1 cellular context compared by ENCODE assay signal in the genomic region with DNA sequence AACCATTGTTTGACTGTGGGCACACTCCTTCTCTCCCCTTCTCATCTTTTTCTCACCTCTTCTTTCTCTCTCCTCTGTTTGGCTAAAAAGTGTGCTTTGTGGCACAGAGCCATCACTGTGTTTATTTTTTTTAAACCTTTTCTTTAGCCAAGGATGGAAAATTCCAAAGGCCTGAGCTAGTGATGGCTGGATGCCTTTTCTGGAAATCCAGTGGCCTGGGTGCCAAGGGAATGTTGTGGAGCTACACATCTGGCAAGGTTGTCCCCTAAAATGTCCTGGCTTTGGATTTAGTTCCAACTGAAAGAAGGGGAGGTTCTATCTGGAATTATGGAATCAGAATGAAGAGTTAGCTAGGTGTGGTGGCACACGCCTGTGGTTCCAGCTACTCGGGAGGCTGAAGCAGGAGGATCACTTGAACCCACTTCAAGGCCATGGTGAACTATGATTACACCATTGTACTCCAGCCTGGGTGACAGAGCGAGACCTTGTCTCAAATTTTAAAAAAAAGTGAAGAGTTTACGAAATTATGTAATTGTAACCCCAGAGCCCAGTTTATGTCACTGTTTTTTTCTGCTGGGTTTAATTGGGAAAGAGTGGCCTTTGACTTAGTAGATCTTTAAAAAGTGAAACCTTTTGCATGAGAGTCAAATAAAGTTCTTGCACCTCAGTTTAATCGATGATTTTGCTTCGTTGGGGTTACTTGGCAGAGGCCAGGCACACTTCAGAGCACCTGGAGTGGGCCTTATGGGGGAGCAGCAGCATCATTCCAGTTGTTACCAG.
TF ChIP-seq lines count a peak whose summit lies in the region.

No MANE protein-coding gene starts in this region.

TF ChIP-seq in GM23338, 12 proteins besides CTCF, POLR2A, EP300 and RAD21 (continued from another document):
- TF ChIP-seq, protein P1, sequence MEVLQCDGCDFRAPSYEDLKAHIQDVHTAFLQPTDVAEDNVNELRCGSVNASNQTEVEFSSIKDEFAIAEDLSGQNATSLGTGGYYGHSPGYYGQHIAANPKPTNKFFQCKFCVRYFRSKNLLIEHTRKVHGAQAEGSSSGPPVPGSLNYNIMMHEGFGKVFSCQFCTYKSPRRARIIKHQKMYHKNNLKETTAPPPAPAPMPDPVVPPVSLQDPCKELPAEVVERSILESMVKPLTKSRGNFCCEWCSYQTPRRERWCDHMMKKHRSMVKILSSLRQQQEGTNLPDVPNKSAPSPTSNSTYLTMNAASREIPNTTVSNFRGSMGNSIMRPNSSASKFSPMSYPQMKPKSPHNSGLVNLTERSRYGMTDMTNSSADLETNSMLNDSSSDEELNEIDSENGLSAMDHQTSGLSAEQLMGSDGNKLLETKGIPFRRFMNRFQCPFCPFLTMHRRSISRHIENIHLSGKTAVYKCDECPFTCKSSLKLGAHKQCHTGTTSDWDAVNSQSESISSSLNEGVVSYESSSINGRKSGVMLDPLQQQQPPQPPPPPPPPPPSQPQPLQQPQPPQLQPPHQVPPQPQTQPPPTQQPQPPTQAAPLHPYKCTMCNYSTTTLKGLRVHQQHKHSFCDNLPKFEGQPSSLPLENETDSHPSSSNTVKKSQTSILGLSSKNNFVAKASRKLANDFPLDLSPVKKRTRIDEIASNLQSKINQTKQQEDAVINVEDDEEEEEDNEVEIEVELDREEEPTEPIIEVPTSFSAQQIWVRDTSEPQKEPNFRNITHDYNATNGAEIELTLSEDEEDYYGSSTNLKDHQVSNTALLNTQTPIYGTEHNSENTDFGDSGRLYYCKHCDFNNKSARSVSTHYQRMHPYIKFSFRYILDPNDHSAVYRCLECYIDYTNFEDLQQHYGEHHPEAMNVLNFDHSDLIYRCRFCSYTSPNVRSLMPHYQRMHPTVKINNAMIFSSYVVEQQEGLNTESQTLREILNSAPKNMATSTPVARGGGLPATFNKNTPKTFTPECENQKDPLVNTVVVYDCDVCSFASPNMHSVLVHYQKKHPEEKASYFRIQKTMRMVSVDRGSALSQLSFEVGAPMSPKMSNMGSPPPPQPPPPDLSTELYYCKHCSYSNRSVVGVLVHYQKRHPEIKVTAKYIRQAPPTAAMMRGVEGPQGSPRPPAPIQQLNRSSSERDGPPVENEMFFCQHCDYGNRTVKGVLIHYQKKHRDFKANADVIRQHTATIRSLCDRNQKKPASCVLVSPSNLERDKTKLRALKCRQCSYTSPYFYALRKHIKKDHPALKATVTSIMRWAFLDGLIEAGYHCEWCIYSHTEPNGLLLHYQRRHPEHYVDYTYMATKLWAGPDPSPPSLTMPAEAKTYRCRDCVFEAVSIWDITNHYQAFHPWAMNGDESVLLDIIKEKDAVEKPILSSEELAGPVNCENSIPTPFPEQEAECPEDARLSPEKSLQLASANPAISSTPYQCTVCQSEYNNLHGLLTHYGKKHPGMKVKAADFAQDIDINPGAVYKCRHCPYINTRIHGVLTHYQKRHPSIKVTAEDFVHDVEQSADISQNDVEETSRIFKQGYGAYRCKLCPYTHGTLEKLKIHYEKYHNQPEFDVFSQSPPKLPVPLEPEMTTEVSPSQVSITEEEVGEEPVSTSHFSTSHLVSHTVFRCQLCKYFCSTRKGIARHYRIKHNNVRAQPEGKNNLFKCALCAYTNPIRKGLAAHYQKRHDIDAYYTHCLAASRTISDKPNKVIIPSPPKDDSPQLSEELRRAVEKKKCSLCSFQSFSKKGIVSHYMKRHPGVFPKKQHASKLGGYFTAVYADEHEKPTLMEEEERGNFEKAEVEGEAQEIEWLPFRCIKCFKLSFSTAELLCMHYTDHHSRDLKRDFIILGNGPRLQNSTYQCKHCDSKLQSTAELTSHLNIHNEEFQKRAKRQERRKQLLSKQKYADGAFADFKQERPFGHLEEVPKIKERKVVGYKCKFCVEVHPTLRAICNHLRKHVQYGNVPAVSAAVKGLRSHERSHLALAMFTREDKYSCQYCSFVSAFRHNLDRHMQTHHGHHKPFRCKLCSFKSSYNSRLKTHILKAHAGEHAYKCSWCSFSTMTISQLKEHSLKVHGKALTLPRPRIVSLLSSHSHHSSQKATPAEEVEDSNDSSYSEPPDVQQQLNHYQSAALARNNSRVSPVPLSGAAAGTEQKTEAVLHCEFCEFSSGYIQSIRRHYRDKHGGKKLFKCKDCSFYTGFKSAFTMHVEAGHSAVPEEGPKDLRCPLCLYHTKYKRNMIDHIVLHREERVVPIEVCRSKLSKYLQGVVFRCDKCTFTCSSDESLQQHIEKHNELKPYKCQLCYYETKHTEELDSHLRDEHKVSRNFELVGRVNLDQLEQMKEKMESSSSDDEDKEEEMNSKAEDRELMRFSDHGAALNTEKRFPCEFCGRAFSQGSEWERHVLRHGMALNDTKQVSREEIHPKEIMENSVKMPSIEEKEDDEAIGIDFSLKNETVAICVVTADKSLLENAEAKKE (CRISPR knock-in tag; IDR thresholded peaks at IDR 0.05), result no peak
- TF ChIP-seq EZH2 (IDR thresholded peaks at IDR 0.05; ENCODE audit: low read depth, unreplicated experiment) (no peak), ZNF331 (CRISPR knock-in tag; IDR thresholded peaks at IDR 0.05; ENCODE audit: low read depth) (no peak), NANOG (IDR thresholded peaks at IDR 0.05; ENCODE audit: borderline replicate concordance) (no peak)
